ENCODE assay signal across 16 cellular contexts in genomic region chr2:83596592-83597339, GRCh38.
"Had no signal": no experiment of that assay in that cellular context is flagged by ENCODE, and none has a peak within 500 bp of the region (broad histone marks: within the 10 kb centered on the region; RNA-seq: fewer than 3 reads in every experiment).

No MANE protein-coding gene starts in this region.

- ATAC-seq: activated CD8-positive, alpha-beta T cell treated with anti-CD3 and anti-CD28 coated beads for 36 hours; activated naive CD4-positive, alpha-beta T cell treated with anti-CD3 and anti-CD28 coated beads, Interleukin-2, amount 50 U/mL, for 72 hours; activated T-cell treated with anti-CD3 and anti-CD28 coated beads, Interleukin-2, amount 50 U/mL, for 4 hours; right lobe of liver had no signal

- H3K27me3 ChIP-seq: colonic mucosa, ovary, right lobe of liver, stomach, testis had no signal

- H3K9me3 ChIP-seq: colonic mucosa, ovary, right lobe of liver, testis had no signal

- H3K36me3 ChIP-seq: colonic mucosa, ovary, right lobe of liver, stomach had no signal

- H3K27ac ChIP-seq: colonic mucosa, ovary, right lobe of liver, stomach, testis had no signal

- H3K4me1 ChIP-seq: colonic mucosa, right lobe of liver, stomach, testis had no signal

- H3K4me3 ChIP-seq: colonic mucosa, ovary, right lobe of liver, stomach, testis had no signal

- DNase-seq: activated B cell treated with CpG ODN at 0.5 μM for 24 hours; activated CD4-positive, alpha-beta T cell treated with anti-CD3 and anti-CD28 coated beads for 48 hours; activated CD8-positive, alpha-beta T cell treated with anti-CD3 and anti-CD28 coated beads for 36 hours; activated effector memory CD4-positive, alpha-beta T cell treated with anti-CD3 and anti-CD28 coated beads, Interleukin-2, amount 50 U/mL, for 16 hours; activated T-cell treated with anti-CD3 and anti-CD28 coated beads, Interleukin-2, amount 50 U/mL, for 4 hours; central memory CD4-positive, alpha-beta T cell; colonic mucosa; hypothalamus; mesendoderm; ovary; right lobe of liver; stimulated activated CD4-positive, alpha-beta T cell treated with anti-CD3 and anti-CD28 coated beads, Interleukin-12 subunit alpha, Interleukin-12 subunit beta, amount 100 ng/mL, for 4 hours; stimulated activated CD4-positive, alpha-beta T cell treated with anti-CD3 and anti-CD28 coated beads, Interleukin-2, amount 100 ng/mL, for 24 hours; stomach; testis had no signal
